ENCODE assay signal across 1 cellular context in the genomic region with DNA sequence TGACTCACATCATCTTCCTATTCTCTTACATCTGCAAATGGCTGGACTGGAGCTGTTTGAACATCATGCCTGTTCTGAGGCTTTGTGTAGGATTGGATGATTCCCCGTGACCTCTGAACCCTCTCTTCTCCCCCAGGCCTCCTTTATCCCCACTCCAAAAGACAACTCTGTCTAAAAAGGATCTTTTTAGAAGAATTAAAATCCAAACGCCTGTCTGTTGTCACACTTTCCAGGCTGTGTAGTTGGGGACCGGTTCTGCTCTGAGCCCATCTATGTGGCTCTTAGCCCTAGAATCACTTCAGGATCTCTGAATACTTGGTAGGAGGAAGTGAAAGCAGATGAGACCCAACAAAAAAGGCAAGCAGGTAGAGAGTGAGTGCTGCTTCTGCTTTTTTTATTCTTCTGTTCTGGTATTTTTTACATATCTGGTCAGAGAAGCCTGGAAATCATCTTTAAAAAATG.
TF ChIP-seq lines count a peak whose summit lies in the region.

No MANE protein-coding gene starts in this region.

TF ChIP-seq in K562, 482 proteins besides CTCF, POLR2A, EP300 and RAD21 (continued from another document):
- TF ChIP-seq, protein P1, sequence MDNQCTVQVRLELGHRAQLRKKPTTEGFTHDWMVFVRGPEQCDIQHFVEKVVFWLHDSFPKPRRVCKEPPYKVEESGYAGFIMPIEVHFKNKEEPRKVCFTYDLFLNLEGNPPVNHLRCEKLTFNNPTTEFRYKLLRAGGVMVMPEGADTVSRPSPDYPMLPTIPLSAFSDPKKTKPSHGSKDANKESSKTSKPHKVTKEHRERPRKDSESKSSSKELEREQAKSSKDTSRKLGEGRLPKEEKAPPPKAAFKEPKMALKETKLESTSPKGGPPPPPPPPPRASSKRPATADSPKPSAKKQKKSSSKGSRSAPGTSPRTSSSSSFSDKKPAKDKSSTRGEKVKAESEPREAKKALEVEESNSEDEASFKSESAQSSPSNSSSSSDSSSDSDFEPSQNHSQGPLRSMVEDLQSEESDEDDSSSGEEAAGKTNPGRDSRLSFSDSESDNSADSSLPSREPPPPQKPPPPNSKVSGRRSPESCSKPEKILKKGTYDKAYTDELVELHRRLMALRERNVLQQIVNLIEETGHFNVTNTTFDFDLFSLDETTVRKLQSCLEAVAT (IDR thresholded peaks at IDR 0.05) = no peak
- TF ChIP-seq, protein P2, sequence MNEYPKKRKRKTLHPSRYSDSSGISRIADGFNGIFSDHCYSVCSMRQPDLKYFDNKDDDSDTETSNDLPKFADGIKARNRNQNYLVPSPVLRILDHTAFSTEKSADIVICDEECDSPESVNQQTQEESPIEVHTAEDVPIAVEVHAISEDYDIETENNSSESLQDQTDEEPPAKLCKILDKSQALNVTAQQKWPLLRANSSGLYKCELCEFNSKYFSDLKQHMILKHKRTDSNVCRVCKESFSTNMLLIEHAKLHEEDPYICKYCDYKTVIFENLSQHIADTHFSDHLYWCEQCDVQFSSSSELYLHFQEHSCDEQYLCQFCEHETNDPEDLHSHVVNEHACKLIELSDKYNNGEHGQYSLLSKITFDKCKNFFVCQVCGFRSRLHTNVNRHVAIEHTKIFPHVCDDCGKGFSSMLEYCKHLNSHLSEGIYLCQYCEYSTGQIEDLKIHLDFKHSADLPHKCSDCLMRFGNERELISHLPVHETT (CRISPR knock-in tag; conservative IDR thresholded peaks at IDR 0.05 in 1 of 2, IDR thresholded peaks at IDR 0.05 in 1 of 2) = no peak
- TF ChIP-seq, protein P3, sequence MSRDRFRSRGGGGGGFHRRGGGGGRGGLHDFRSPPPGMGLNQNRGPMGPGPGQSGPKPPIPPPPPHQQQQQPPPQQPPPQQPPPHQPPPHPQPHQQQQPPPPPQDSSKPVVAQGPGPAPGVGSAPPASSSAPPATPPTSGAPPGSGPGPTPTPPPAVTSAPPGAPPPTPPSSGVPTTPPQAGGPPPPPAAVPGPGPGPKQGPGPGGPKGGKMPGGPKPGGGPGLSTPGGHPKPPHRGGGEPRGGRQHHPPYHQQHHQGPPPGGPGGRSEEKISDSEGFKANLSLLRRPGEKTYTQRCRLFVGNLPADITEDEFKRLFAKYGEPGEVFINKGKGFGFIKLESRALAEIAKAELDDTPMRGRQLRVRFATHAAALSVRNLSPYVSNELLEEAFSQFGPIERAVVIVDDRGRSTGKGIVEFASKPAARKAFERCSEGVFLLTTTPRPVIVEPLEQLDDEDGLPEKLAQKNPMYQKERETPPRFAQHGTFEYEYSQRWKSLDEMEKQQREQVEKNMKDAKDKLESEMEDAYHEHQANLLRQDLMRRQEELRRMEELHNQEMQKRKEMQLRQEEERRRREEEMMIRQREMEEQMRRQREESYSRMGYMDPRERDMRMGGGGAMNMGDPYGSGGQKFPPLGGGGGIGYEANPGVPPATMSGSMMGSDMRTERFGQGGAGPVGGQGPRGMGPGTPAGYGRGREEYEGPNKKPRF (IDR thresholded peaks at IDR 0.05; ENCODE audit: low read depth, low read length) = no peak
TF ChIP-seq in K562: peak in this region for 0.
